26 cellular contexts compared by ENCODE assay signal in the genomic region with DNA sequence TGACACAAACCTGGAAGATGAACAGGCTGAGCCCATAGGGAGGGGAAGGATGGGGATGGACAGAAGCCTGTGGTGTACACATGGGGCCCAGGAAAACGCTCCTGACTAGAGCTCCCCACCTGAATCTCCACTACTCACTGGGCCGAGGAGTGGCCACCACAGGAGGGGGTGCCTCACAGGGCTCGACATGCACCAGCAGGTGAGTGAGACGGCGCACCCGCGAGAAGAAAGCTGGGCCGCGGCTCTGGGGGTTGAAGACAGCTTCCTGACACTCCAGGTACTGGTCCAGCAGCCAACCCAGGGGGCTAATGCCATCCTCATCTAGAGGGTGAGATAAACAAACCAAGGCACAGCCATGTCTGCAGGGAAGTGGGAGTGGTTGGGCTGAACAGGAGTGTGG.
"Had no signal": no experiment of that assay in that cellular context is flagged by ENCODE, and none has a peak within 500 bp of the region (broad histone marks: within the 10 kb centered on the region; RNA-seq: fewer than 3 reads in every experiment).

No MANE protein-coding gene starts in this region.

- H3K36me3 Mint-ChIP-seq: natural killer cell had no signal

- H3K4me3 Mint-ChIP-seq: mesothelial cell of epicardium; natural killer cell; nephron progenitor cell; neural progenitor cell; stimulated activated naive CD8-positive, alpha-beta T cell treated with anti-CD3 and anti-CD28 coated beads, Interleukin-15, Interleukin-2, amounts not matched to agents 100 ng/mL and 50 ng/mL, for 24 hours; type B pancreatic cell had no signal

- H3K4me2 ChIP-seq: hepatocyte, neural progenitor cell had no signal

- H3K9ac ChIP-seq: neural progenitor cell had no signal

- ATAC-seq: natural killer cell, sciatic nerve had no signal

- H3K27me3 Mint-ChIP-seq: naive B cell; progenitor cell of endocrine pancreas; stimulated activated naive CD8-positive, alpha-beta T cell treated with anti-CD3 and anti-CD28 coated beads, Interleukin-15, Interleukin-2, amounts not matched to agents 100 ng/mL and 50 ng/mL, for 24 hours; type B pancreatic cell had no signal

- H3K9me3 ChIP-seq: left ventricle myocardium inferior, ovary, right atrium auricular region, suprapubic skin, thoracic aorta, tibial artery, vagina had no signal

- H3K79me2 ChIP-seq: hepatocyte had no signal

- H3K4me1 Mint-ChIP-seq: mesothelial cell of epicardium, natural killer cell, nephron progenitor cell, neural progenitor cell had no signal

- H3K27me3 ChIP-seq: hepatocyte, neural progenitor cell, ovary, right atrium auricular region, suprapubic skin, tibial artery, vagina had no signal

- DNase-seq: islet precursor cell; left ventricle myocardium inferior; mesendoderm; naive B cell; natural killer cell; nephron progenitor cell; ovary; stimulated activated CD4-positive, alpha-beta T cell treated with anti-CD3 and anti-CD28 coated beads, Interleukin-12 subunit alpha, Interleukin-12 subunit beta, amount 100 ng/mL, for 4 hours; stimulated activated CD4-positive, alpha-beta T cell treated with anti-CD3 and anti-CD28 coated beads, Interleukin-15, amount 100 ng/mL, for 24 hours; stimulated activated CD4-positive, alpha-beta T cell treated with anti-CD3 and anti-CD28 coated beads, Interleukin-2, amount 100 ng/mL, for 24 hours; stimulated activated CD4-positive, alpha-beta T cell treated with anti-CD3 and anti-CD28 coated beads, Interleukin-4, amount 100 ng/mL, for 1 hour; stimulated activated naive CD4-positive, alpha-beta T cell; tibial artery had no signal

- H3K4me1 ChIP-seq: left ventricle myocardium inferior, neural progenitor cell, right atrium auricular region, suprapubic skin, tibial artery, vagina had no signal

- H3K9me3 Mint-ChIP-seq: mesothelial cell of epicardium; naive B cell; natural killer cell; nephron progenitor cell; neural progenitor cell; stimulated activated naive CD8-positive, alpha-beta T cell treated with anti-CD3 and anti-CD28 coated beads, Interleukin-15, Interleukin-2, amounts not matched to agents 100 ng/mL and 50 ng/mL, for 24 hours; type B pancreatic cell had no signal

- H3K27ac Mint-ChIP-seq: mesothelial cell of epicardium; natural killer cell; neural progenitor cell; progenitor cell of endocrine pancreas; stimulated activated naive CD8-positive, alpha-beta T cell treated with anti-CD3 and anti-CD28 coated beads, Interleukin-15, Interleukin-2, amounts not matched to agents 100 ng/mL and 50 ng/mL, for 24 hours; type B pancreatic cell had no signal

- H2AFZ ChIP-seq: hepatocyte, neural progenitor cell had no signal

- H3K27ac ChIP-seq: hepatocyte, left ventricle myocardium inferior, neural progenitor cell, ovary, right atrium auricular region, skin epidermis, suprapubic skin, thoracic aorta, tibial artery, vagina had no signal

- H3K4me3 ChIP-seq: hepatocyte, left ventricle myocardium inferior, lung, neural progenitor cell, ovary, right atrium auricular region, skin epidermis, suprapubic skin, thoracic aorta, tibial artery, vagina had no signal

- H3K36me3 ChIP-seq: neural progenitor cell, ovary had no signal
